ENCODE assay signal across 27 cellular contexts in the genomic region with DNA sequence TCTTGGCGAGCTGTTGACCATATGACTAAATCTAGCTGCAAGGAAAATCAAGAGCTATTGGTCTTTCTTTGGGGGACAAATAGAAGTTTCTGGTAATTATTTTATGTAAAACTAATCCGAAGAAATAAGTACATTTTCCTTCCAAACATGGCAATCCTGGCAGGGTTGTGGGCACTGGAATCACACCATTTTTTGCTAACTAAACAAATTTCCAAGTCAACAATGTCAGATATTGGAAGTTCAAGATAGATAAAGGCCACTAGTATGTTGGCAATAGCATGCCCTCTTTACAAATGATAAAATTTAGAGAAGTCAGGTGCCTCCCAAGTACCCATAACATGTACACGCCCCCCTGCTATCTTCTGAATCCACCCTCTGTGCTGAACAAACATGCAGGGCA.
"Had no signal": no experiment of that assay in that cellular context is flagged by ENCODE, and none has a peak within 500 bp of the region (broad histone marks: within the 10 kb centered on the region; RNA-seq: fewer than 3 reads in every experiment).

No MANE protein-coding gene starts in this region.

- H3K4me3 ChIP-seq: stomach, suprapubic skin, testis, thoracic aorta, thyroid gland, tibial artery, tibial nerve, transverse colon, upper lobe of left lung, upper lobe of right lung, uterus, vagina had no signal

- FAIRE-seq: urothelium cell line had no signal

- DNase-seq: stimulated activated CD4-positive, alpha-beta T cell treated with anti-CD3 and anti-CD28 coated beads, Interleukin-2, amount 100 ng/mL, for 48 hours; stimulated activated CD4-positive, alpha-beta T cell treated with anti-CD3 and anti-CD28 coated beads, Interleukin-4, amount 100 ng/mL, for 1 hour; stimulated activated CD4-positive, alpha-beta T cell treated with anti-CD3 and anti-CD28 coated beads, Interleukin-4, amount 100 ng/mL, for 24 hours; stimulated activated CD4-positive, alpha-beta T cell treated with anti-CD3 and anti-CD28 coated beads, Interleukin-4, amount 100 ng/mL, for 4 hours; stimulated activated CD8-positive, alpha-beta memory T cell treated with anti-CD3 and anti-CD28 coated beads, Interleukin-4, amount 100 ng/mL, for 48 hours; stimulated activated naive B cell treated with anti-CD40 and anti-IgM and Interleukin-4, amounts not matched to agents 10 μg/mL and 1 μg/mL and 100 μg/mL, for 72 hours; stimulated activated naive CD4-positive, alpha-beta T cell; stimulated activated naive CD4-positive, alpha-beta T cell treated with Interleukin-2 at 50 U/mL for 16 hours; stimulated activated naive CD8-positive, alpha-beta T cell treated with anti-CD3 and anti-CD28 coated beads, Interleukin-15, amount 100 ng/mL, for 72 hours; stimulated activated naive CD8-positive, alpha-beta T cell treated with anti-CD3 and anti-CD28 coated beads, Interleukin-15, Interleukin-2, amounts not matched to agents 100 U/mL and 50 U/mL, for 24 hours; stomach; substantia nigra; testis; thyroid gland; tibial artery; transverse colon; trophoblast cell; upper lobe of left lung; upper lobe of right lung; uterus had no signal

- H3K36me3 ChIP-seq: stomach, suprapubic skin, thoracic aorta, thyroid gland, tibial artery, tibial nerve, transverse colon, upper lobe of left lung, upper lobe of right lung, uterus, vagina had no signal

- H3K27me3 ChIP-seq: stomach, suprapubic skin, testis, thyroid gland, tibial artery, tibial nerve, transverse colon, upper lobe of left lung, upper lobe of right lung, uterus, vagina had no signal

- ATAC-seq: stimulated activated effector memory CD8-positive, alpha-beta T cell treated with anti-CD3 and anti-CD28 coated beads, Interleukin-12 subunit alpha, Interleukin-12 subunit beta, amount 100 ng/mL, for 72 hours; stimulated activated memory B cell treated with anti-CD40 and anti-IgM and Interleukin-4, amounts not matched to agents 10 μg/mL and 1 μg/mL and 100 μg/mL, for 72 hours; stimulated activated naive B cell treated with anti-CD40 and anti-IgM and Interleukin-4, amounts not matched to agents 10 μg/mL and 1 μg/mL and 100 μg/mL, for 72 hours; stimulated activated naive CD8-positive, alpha-beta T cell treated with anti-CD3 and anti-CD28 coated beads, Interleukin-15, amount 100 ng/mL, for 72 hours; stimulated activated naive CD8-positive, alpha-beta T cell treated with anti-CD3 and anti-CD28 coated beads, Interleukin-15, Interleukin-2, amounts not matched to agents 100 U/mL and 50 U/mL, for 24 hours; upper lobe of right lung had no signal

- H3K4me1 ChIP-seq: stomach, suprapubic skin, testis, thyroid gland, tibial artery, tibial nerve, transverse colon, upper lobe of left lung, upper lobe of right lung, uterus, vagina had no signal

- H3K27ac ChIP-seq: stomach, suprapubic skin, testis, thoracic aorta, thyroid gland, tibial artery, tibial nerve, transverse colon, upper lobe of left lung, upper lobe of right lung, uterus, vagina had no signal

- H3K9me3 ChIP-seq: stomach, suprapubic skin, testis, thoracic aorta, thyroid gland, tibial artery, tibial nerve, transverse colon, upper lobe of left lung, upper lobe of right lung, uterus, vagina had no signal
